In genomic region chr7:127504715-127505114, GRCh38 we compare ENCODE assay signal across 9 cellular contexts.
DNase-seq lines count a peak whose midpoint lies in the region; ATAC-seq, FAIRE-seq and TF ChIP-seq lines count a peak whose summit lies in the region.
"Had no signal": no experiment of that assay in that cellular context is flagged by ENCODE, and none has a peak within 500 bp of the region (broad histone marks: within the 10 kb centered on the region; RNA-seq: fewer than 3 reads in every experiment).

No MANE protein-coding gene starts in this region.

- in situ Hi-C loops in HAP-1 (cut with MboI; ENCODE audit: low sequenced_read_pairs) = no loop called here

- H3K36me3 ChIP-seq in BJ (ENCODE audit: control insufficient read depth, insufficient read depth, low read length) = no peaks in the 10 kb centered on the region
- H3K36me3 ChIP-seq in HAP-1 (replicated peaks) = no peaks in the 10 kb centered on the region

- no peak overlapping the region for H3K4me3 Mint-ChIP-seq in stimulated activated effector memory CD8-positive, alpha-beta T cell treated with anti-CD3 and anti-CD28 coated beads, Interleukin-12 subunit alpha, Interleukin-12 subunit beta, amount 100 ng/mL, for 72 hours
- H3K4me3 Mint-ChIP-seq: brain had no signal

- no peaks in the 10 kb centered on the region for H3K9me3 ChIP-seq in HAP-1

- FAIRE-seq in GM12891 (lab: Jason Lieb, UNC) = no peak

- H3K27ac ChIP-seq in VCaP = no peak overlapping the region
- no peak overlapping the region for H3K27ac ChIP-seq in foreskin keratinocyte

- CTCF ChIA-PET in BJ (lab: Yijun Ruan, JAX) = interaction anchor here (0.6 to 3.5 kb wide), 8 partner anchors 9 to 705 kb away, joined by 3 to 20 read pairs (median 3); no protein-coding TSS in a partner anchor

- H3K36me3 Mint-ChIP-seq in stimulated activated effector memory CD8-positive, alpha-beta T cell treated with anti-CD3 and anti-CD28 coated beads, Interleukin-12 subunit alpha, Interleukin-12 subunit beta, amount 100 ng/mL, for 72 hours = no peaks in the 10 kb centered on the region
- H3K36me3 Mint-ChIP-seq: brain had no signal

- no peaks in the 10 kb centered on the region for H3K9me3 Mint-ChIP-seq in stimulated activated effector memory CD8-positive, alpha-beta T cell treated with anti-CD3 and anti-CD28 coated beads, Interleukin-12 subunit alpha, Interleukin-12 subunit beta, amount 100 ng/mL, for 72 hours

- no peaks in the 10 kb centered on the region for H3K4me1 Mint-ChIP-seq in stimulated activated effector memory CD8-positive, alpha-beta T cell treated with anti-CD3 and anti-CD28 coated beads, Interleukin-12 subunit alpha, Interleukin-12 subunit beta, amount 100 ng/mL, for 72 hours
- H3K4me1 Mint-ChIP-seq: brain had no signal

- POLR2A ChIA-PET in BJ (lab: Charles Lee) = no interaction called here

- TF ChIP-seq POLR2A in GM12891 (IDR thresholded peaks at IDR 0.05; ENCODE audit: low read depth, low read length) = no peak

- peak; percentile 28 for ATAC-seq in foreskin keratinocyte
- ATAC-seq in stimulated activated effector memory CD8-positive, alpha-beta T cell treated with anti-CD3 and anti-CD28 coated beads, Interleukin-12 subunit alpha, Interleukin-12 subunit beta, amount 100 ng/mL, for 72 hours = peak; percentile 40

- H3K4me1 ChIP-seq in HAP-1 (no peaks in the 10 kb centered on the region), foreskin keratinocyte (no peaks in the 10 kb centered on the region)

- DNase-seq in BJ (ENCODE audit: low read depth) = no peak
- DNase-seq in HAP-1 (ENCODE audit: low spot score in 2 of 2) = peak; percentile 26 to 67
- DNase-seq in foreskin keratinocyte = no peak
- DNase-seq in stimulated activated effector memory CD8-positive, alpha-beta T cell treated with anti-CD3 and anti-CD28 coated beads, Interleukin-12 subunit alpha, Interleukin-12 subunit beta, amount 100 ng/mL, for 72 hours (ENCODE audit: low spot score in 2 of 2) = no peak
- DNase-seq in NCI-H1930 (lab: John Stamatoyannopoulos, UW) = no peak
- DNase-seq in retina = no peak
- no peak for DNase-seq in GM12891 (ENCODE audit: insufficient read length, low spot score)

- H3K27me3 ChIP-seq in BJ (ENCODE audit: control insufficient read depth, insufficient read depth, low read length) (no peaks in the 10 kb centered on the region; the same call in 1 of the 2 replicates), HAP-1 (ENCODE audit: low read depth) (peaks cover 6% of the 10 kb centered on the region; the same call in 1 of the 2 replicates), foreskin keratinocyte (no peaks in the 10 kb centered on the region)

- TF ChIP-seq CTCF in BJ (IDR thresholded peaks at IDR 0.05; ENCODE audit: insufficient read depth, low read depth, low read length) (peak; percentile 68), VCaP (conservative IDR thresholded peaks at IDR 0.05) (peak; percentile 27), foreskin keratinocyte (conservative IDR thresholded peaks at IDR 0.05) (peak; percentile 44)

- H3K4me3 ChIP-seq in BJ (ENCODE audit: low read depth, low read length) (no peak overlapping the region), HAP-1 (no peak overlapping the region)

- no peak overlapping the region for H3K27ac Mint-ChIP-seq in stimulated activated effector memory CD8-positive, alpha-beta T cell treated with anti-CD3 and anti-CD28 coated beads, Interleukin-12 subunit alpha, Interleukin-12 subunit beta, amount 100 ng/mL, for 72 hours
- H3K27ac Mint-ChIP-seq: brain had no signal

TF ChIP-seq in GM12891, 5 proteins besides CTCF, POLR2A, EP300 and RAD21:
- TF ChIP-seq POU2F2 (IDR thresholded peaks at IDR 0.05; ENCODE audit: low read depth, low read length) = no peak
- TF ChIP-seq TAF1 (IDR thresholded peaks at IDR 0.05; ENCODE audit: low read depth, low read length) = no peak
- TF ChIP-seq SPI1 (IDR thresholded peaks at IDR 0.05; ENCODE audit: low read depth, low read length) = no peak
- no peak for TF ChIP-seq POLR2AphosphoS5 (IDR thresholded peaks at IDR 0.05; ENCODE audit: low read depth, low read length)
- no peak for TF ChIP-seq PAX5 (IDR thresholded peaks at IDR 0.05; ENCODE audit: insufficient read depth, low read length, severe bottlenecking)
TF ChIP-seq in GM12891: peak in this region for 0.

Comparison
In these comparisons a context has a peak if more than half of its experiments do, and no peak if none do; other contexts are left out.
1. DNase-seq: peak in HAP-1 (2 of 2); none in BJ (single experiment), foreskin keratinocyte (0 of 2), stimulated activated effector memory CD8-positive, alpha-beta T cell treated with anti-CD3 and anti-CD28 coated beads, Interleukin-12 subunit alpha, Interleukin-12 subunit beta, amount 100 ng/mL, for 72 hours (0 of 2), NCI-H1930 (0 of 2), retina (single experiment) and GM12891 (single experiment).
2. Peak in every context shown above with its lines, with median percentiles within 50 percentile points of each other: CTCF ChIP-seq.